8 cellular contexts compared by ENCODE assay signal in the genomic region with DNA sequence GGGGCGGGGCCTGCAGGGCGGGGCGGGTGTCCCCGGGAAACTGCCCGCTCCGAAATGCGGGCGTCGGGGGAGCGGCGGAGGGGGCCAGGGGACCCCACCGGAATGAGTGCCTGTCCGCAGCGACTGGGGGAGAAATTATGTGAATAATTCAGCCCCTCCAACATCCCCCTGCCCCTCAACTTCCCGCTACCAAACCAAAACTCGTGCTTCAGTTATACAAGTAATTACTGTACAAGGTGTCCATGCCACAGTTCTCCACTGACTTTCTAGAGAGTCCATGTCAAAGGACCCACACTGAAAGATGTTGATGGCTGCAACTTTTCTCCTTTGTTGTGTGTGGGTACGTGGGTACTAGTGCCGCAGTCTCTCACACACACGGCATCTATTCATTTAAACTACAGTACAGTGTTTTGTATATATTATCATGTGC. TPM values are rescaled to one million over a fixed set of nuclear protein-coding genes. Genes with fewer than 3 reads are reported as not detected.
DNase-seq lines count a peak whose midpoint lies in the region; ATAC-seq and TF ChIP-seq lines count a peak whose summit lies in the region.

No MANE protein-coding gene starts in this region.

- peaks cover 38% of the 10 kb centered on the region for H3K4me1 Mint-ChIP-seq in neural progenitor cell

- H3K4me1 ChIP-seq in BLaER1 (peaks cover 44% of the 10 kb centered on the region), esophagus squamous epithelium (peaks cover 0 to 47% (median 18%) of the 10 kb centered on the region in 3 donors), neural progenitor cell (peaks cover 40% of the 10 kb centered on the region)

- TF ChIP-seq CTCF in esophagus squamous epithelium (IDR thresholded peaks at IDR 0.05) (no peak), neural progenitor cell (IDR thresholded peaks at IDR 0.05) (no peak), GM20000 (IDR thresholded peaks at IDR 0.05; ENCODE audit: extremely low read depth, missing control alignments) (no peak)

- H4K20me1 ChIP-seq in BLaER1, result peaks cover 38% of the 10 kb centered on the region
- H4K20me1 ChIP-seq in neural progenitor cell (ENCODE audit: low read depth), result peaks cover 40% of the 10 kb centered on the region

- H3F3A ChIP-seq in neural progenitor cell (ENCODE audit: low read depth), result peaks cover 30% of the 10 kb centered on the region

- peak overlapping the region; percentile 65 for H3K27ac ChIP-seq in BLaER1
- peak overlapping the region; percentile 96 to 100 (median 98) for H3K27ac ChIP-seq in esophagus squamous epithelium
- no peak overlapping the region for H3K27ac ChIP-seq in neural progenitor cell

- H3K27ac Mint-ChIP-seq in neural progenitor cell, result peak overlapping the region; percentile 61

- peaks cover 3% of the 10 kb centered on the region for H3K27me3 Mint-ChIP-seq in neural progenitor cell (ENCODE audit: insufficient read depth, low read depth)

- H3K4me3 ChIP-seq in BLaER1 (peak overlapping the region; percentile 94), esophagus squamous epithelium (peak overlapping the region; percentile 83 to 100 (median 92)), neural progenitor cell (peak overlapping the region; percentile 94)

- H3K4me2 ChIP-seq in BLaER1 (peak overlapping the region; percentile 95), neural progenitor cell (peak overlapping the region; percentile 87)

- ATAC-seq in GM18907 (IDR thresholded peaks at IDR 0.05; ENCODE audit: unreplicated experiment) (peak; percentile 8), HG03342 (IDR thresholded peaks at IDR 0.05; ENCODE audit: unreplicated experiment) (peak; percentile 4)

- H3K9ac ChIP-seq in BLaER1 (peak overlapping the region; percentile 79), neural progenitor cell (no peak overlapping the region)

- no peaks in the 10 kb centered on the region for H3K27me3 ChIP-seq in BLaER1
- no peaks in the 10 kb centered on the region for H3K27me3 ChIP-seq in esophagus squamous epithelium
- H3K27me3 ChIP-seq in neural progenitor cell, result no peaks in the 10 kb centered on the region

- peak overlapping the region; percentile 97 for H3K4me3 Mint-ChIP-seq in neural progenitor cell

- DNase-seq in SW480 (ENCODE audit: low spot score) (peak; percentile 71), esophagus squamous epithelium (lab: John Stamatoyannopoulos, UW) (no peak), neural progenitor cell (ENCODE audit: low spot score) (no peak), GM20000 (ENCODE audit: low spot score) (no peak), Ammon's horn (ENCODE audit: low spot score) (no peak)

- intact Hi-C loops in esophagus squamous epithelium (cut with DNase I), result loop anchor here (5.0 to 10.0 kb wide), 2 partner anchors 114 to 183 kb away; no protein-coding TSS in a partner anchor

- H3K36me3 Mint-ChIP-seq in neural progenitor cell, result no peaks in the 10 kb centered on the region

- H3K36me3 ChIP-seq in BLaER1, result no peaks in the 10 kb centered on the region
- no peaks in the 10 kb centered on the region for H3K36me3 ChIP-seq in esophagus squamous epithelium
- H3K36me3 ChIP-seq in neural progenitor cell, result no peaks in the 10 kb centered on the region

- H3K9me3 ChIP-seq in BLaER1 (no peaks in the 10 kb centered on the region), esophagus squamous epithelium (no peaks in the 10 kb centered on the region), neural progenitor cell (ENCODE audit: low read depth) (no peaks in the 10 kb centered on the region)

- H3K9me3 Mint-ChIP-seq in neural progenitor cell, result no peaks in the 10 kb centered on the region

- H3K79me2 ChIP-seq in neural progenitor cell (ENCODE audit: low read depth), result peaks cover 42% of the 10 kb centered on the region

- TF ChIP-seq POLR2A in esophagus squamous epithelium (IDR thresholded peaks at IDR 0.05), result no peak

- H2AFZ ChIP-seq in neural progenitor cell (replicated peaks), result peak overlapping the region; percentile 74

- WGBS in esophagus squamous epithelium, 2 donors, result 0% methylated on average over 5 of the region's 19 CpGs

RNA-seq across cellular contexts. Expression of a gene that starts 0.4 kb away (rescaled TPM):
- total RNA-seq in esophagus squamous epithelium, result 10 to 100 TPM; 15.4 to 37.4 (median 19.9) TPM
- total RNA-seq in neural progenitor cell (ENCODE audit: low replicate concordance), result 57.0 and 61.2 TPM in 2 replicates
